In genomic region chr6:142845624-142846458, GRCh38 we compare ENCODE assay signal across 1 cellular context.
TF ChIP-seq lines count a peak whose summit lies in the region.

No MANE protein-coding gene starts in this region.

TF ChIP-seq in HEK293, 187 proteins besides CTCF, POLR2A, EP300 and RAD21 (continued from another document and continues in another):
- TF ChIP-seq ZBTB6 (tag by site-specific recombination; IDR thresholded peaks at IDR 0.05): no peak
- no peak for TF ChIP-seq ZNF239 (tag by site-specific recombination; IDR thresholded peaks at IDR 0.05)
- no peak for TF ChIP-seq ZNF473 (tag by site-specific recombination; IDR thresholded peaks at IDR 0.05)
- no peak for TF ChIP-seq ZNF555 (tag by site-specific recombination; conservative IDR thresholded peaks at IDR 0.05)
- TF ChIP-seq ZNF404 (tag by site-specific recombination; IDR thresholded peaks at IDR 0.05): no peak
- no peak for TF ChIP-seq ZNF366 (tag by site-specific recombination; conservative IDR thresholded peaks at IDR 0.05)
- TF ChIP-seq ZNF777 (tag by site-specific recombination; IDR thresholded peaks at IDR 0.05; ENCODE audit: borderline replicate concordance): no peak
- no peak for TF ChIP-seq OSR2 (tag by site-specific recombination; IDR thresholded peaks at IDR 0.05)
- no peak for TF ChIP-seq ZNF48 (tag by site-specific recombination; IDR thresholded peaks at IDR 0.05)
- no peak for TF ChIP-seq ZNF707 (tag by site-specific recombination; IDR thresholded peaks at IDR 0.05)
- no peak for TF ChIP-seq GLI4 (tag by site-specific recombination; IDR thresholded peaks at IDR 0.05)
- peak; percentile 16; the same call in 1 of the 2 replicates for TF ChIP-seq ZNF24 (tag by site-specific recombination; IDR thresholded peaks at IDR 0.05)
- no peak for TF ChIP-seq EGR2 (tag by site-specific recombination; IDR thresholded peaks at IDR 0.05; ENCODE audit: low read depth)
- no peak for TF ChIP-seq ZNF398 (tag by site-specific recombination; IDR thresholded peaks at IDR 0.05)
- no peak for TF ChIP-seq ZNF302 (tag by site-specific recombination; IDR thresholded peaks at IDR 0.05; ENCODE audit: low read depth)
- TF ChIP-seq ZNF423 (tag by site-specific recombination; IDR thresholded peaks at IDR 0.05): no peak
- no peak for TF ChIP-seq ZNF280D (tag by site-specific recombination; IDR thresholded peaks at IDR 0.05)
- TF ChIP-seq ZNF184 (tag by site-specific recombination; IDR thresholded peaks at IDR 0.05): 0 out of 2 replicates have a peak, but pooled peaks have one; percentile 9
- TF ChIP-seq ZNF660 (tag by site-specific recombination; IDR thresholded peaks at IDR 0.05): peak; percentile 15; the same call in 1 of the 2 replicates
- TF ChIP-seq FEZF1 (tag by site-specific recombination; IDR thresholded peaks at IDR 0.05): peak; percentile 32; the same call in 1 of the 2 replicates
- TF ChIP-seq ZNF837 (tag by site-specific recombination; IDR thresholded peaks at IDR 0.05): no peak
- TF ChIP-seq ZSCAN30 (tag by site-specific recombination; IDR thresholded peaks at IDR 0.05): peak; percentile 47; the same call in 1 of the 2 replicates
- TF ChIP-seq ZNF518A (tag by site-specific recombination; conservative IDR thresholded peaks at IDR 0.05; ENCODE audit: low read depth): no peak
- TF ChIP-seq RBAK (tag by site-specific recombination; IDR thresholded peaks at IDR 0.05): no peak
- TF ChIP-seq ZNF626 (tag by site-specific recombination; IDR thresholded peaks at IDR 0.05): no peak
- no peak for TF ChIP-seq SETDB1 (IDR thresholded peaks at IDR 0.05; ENCODE audit: insufficient read length, low read length)
- peak; percentile 93 for TF ChIP-seq GLIS1 (tag by site-specific recombination; IDR thresholded peaks at IDR 0.05)
- no peak for TF ChIP-seq KLF9 (tag by site-specific recombination; IDR thresholded peaks at IDR 0.05; ENCODE audit: low read depth)
- TF ChIP-seq ZNF140 (tag by site-specific recombination; IDR thresholded peaks at IDR 0.05): no peak
- no peak for TF ChIP-seq ZNF155 (tag by site-specific recombination; IDR thresholded peaks at IDR 0.05)
- no peak; the same call in 1 of the 2 replicates for TF ChIP-seq SCRT1 (tag by site-specific recombination; IDR thresholded peaks at IDR 0.05; ENCODE audit: borderline replicate concordance)
- no peak for TF ChIP-seq ZNF350 (tag by site-specific recombination; IDR thresholded peaks at IDR 0.05)
- TF ChIP-seq ZNF37A (tag by site-specific recombination; IDR thresholded peaks at IDR 0.05): no peak
- 0 out of 2 replicates have a peak, but pooled peaks have one; percentile 28 for TF ChIP-seq ZXDB (tag by site-specific recombination; IDR thresholded peaks at IDR 0.05)
- no peak; the same call in 1 of the 2 replicates for TF ChIP-seq ZBTB8A (tag by site-specific recombination; IDR thresholded peaks at IDR 0.05)
- TF ChIP-seq ZNF394 (tag by site-specific recombination; IDR thresholded peaks at IDR 0.05; ENCODE audit: borderline replicate concordance): no peak
- no peak for TF ChIP-seq ZNF677 (tag by site-specific recombination; IDR thresholded peaks at IDR 0.05)
- no peak for TF ChIP-seq KLF1 (tag by site-specific recombination; IDR thresholded peaks at IDR 0.05)
- no peak for TF ChIP-seq ZNF169 (tag by site-specific recombination; IDR thresholded peaks at IDR 0.05)
- peak; percentile 95 for TF ChIP-seq ZNF341 (tag by site-specific recombination; IDR thresholded peaks at IDR 0.05; ENCODE audit: low read depth)
- no peak for TF ChIP-seq YY2 (tag by site-specific recombination; IDR thresholded peaks at IDR 0.05)
- TF ChIP-seq ZBTB17 (tag by site-specific recombination; IDR thresholded peaks at IDR 0.05): peak; percentile 95
- TF ChIP-seq ZNF148 (tag by site-specific recombination; IDR thresholded peaks at IDR 0.05; ENCODE audit: borderline replicate concordance): no peak
- TF ChIP-seq SCRT2 (tag by site-specific recombination; IDR thresholded peaks at IDR 0.05): peak; percentile 94
- no peak for TF ChIP-seq ZNF248 (tag by site-specific recombination; IDR thresholded peaks at IDR 0.05)
- TF ChIP-seq ZNF600 (tag by site-specific recombination; IDR thresholded peaks at IDR 0.05): peak; percentile 89
- no peak for TF ChIP-seq ZNF138 (tag by site-specific recombination; IDR thresholded peaks at IDR 0.05; ENCODE audit: borderline replicate concordance)
- TF ChIP-seq HOXC10 (CRISPR knock-in tag; IDR thresholded peaks at IDR 0.05): no peak
- peak; percentile 59; the same call in 1 of the 2 replicates for TF ChIP-seq TRIM28 (IDR thresholded peaks at IDR 0.05; ENCODE audit: borderline replicate concordance, low read length)
- TF ChIP-seq ZNF776 (tag by site-specific recombination; IDR thresholded peaks at IDR 0.05; ENCODE audit: borderline replicate concordance): no peak
- no peak for TF ChIP-seq ZFHX2 (tag by site-specific recombination; conservative IDR thresholded peaks at IDR 0.05)
- no peak for TF ChIP-seq ZNF561 (tag by site-specific recombination; IDR thresholded peaks at IDR 0.05; ENCODE audit: borderline replicate concordance)
- no peak for TF ChIP-seq ZBTB26 (tag by site-specific recombination; optimal IDR thresholded peaks at IDR 0.05)
- TF ChIP-seq ZNF132 (tag by site-specific recombination; IDR thresholded peaks at IDR 0.05; ENCODE audit: borderline replicate concordance): no peak
- 0 out of 2 replicates have a peak, but pooled peaks have one; percentile 43 for TF ChIP-seq ZNF664 (tag by site-specific recombination; IDR thresholded peaks at IDR 0.05)
- TF ChIP-seq ZNF701 (tag by site-specific recombination; IDR thresholded peaks at IDR 0.05): no peak
